Comparison of ENCODE assay signal across 9 cellular contexts in the genomic region with DNA sequence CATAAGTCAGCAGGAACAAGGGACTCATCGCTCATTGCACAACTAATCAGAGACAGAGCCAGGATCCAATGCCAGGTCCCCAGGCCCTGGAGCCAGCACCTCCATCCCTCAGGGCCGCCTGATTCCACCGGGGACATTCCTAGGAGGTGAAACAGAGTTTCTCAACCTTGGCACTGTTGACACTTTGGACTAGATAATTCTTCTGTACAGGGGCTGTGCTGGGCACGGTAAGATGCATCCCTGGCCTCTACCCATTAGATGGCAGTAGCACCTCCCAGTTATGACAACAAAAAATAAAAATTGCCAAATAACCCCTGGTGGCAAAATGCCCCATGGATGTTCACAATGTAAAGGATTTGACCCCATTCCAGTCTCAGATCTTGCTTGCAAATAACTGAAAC.
DNase-seq lines count a peak whose midpoint lies in the region; ATAC-seq, FAIRE-seq and TF ChIP-seq lines count a peak whose summit lies in the region.
"Had no signal": no experiment of that assay in that cellular context is flagged by ENCODE, and none has a peak within 500 bp of the region (broad histone marks: within the 10 kb centered on the region; RNA-seq: fewer than 3 reads in every experiment).

No MANE protein-coding gene starts in this region.

- H4K20me1 ChIP-seq in PC-9 (ENCODE audit: insufficient read depth): no peaks in the 10 kb centered on the region

- TF ChIP-seq CTCF in AG09309 (IDR thresholded peaks at IDR 0.05; ENCODE audit: control insufficient read depth, insufficient read depth, low read depth, low read length, missing control alignments): peak; percentile 25
- TF ChIP-seq CTCF in PC-9 (conservative IDR thresholded peaks at IDR 0.05): peak; percentile 57
- peak; percentile 44 for TF ChIP-seq CTCF in fibroblast of villous mesenchyme (IDR thresholded peaks at IDR 0.05; ENCODE audit: insufficient read depth, low read depth, low read length)
- no peak for TF ChIP-seq CTCF in sigmoid colon (IDR thresholded peaks at IDR 0.05)

- 62 to 75% methylated on average over 4 of the region's 4 CpGs for WGBS in sigmoid colon, 2 donors

- peak; percentile 71 for FAIRE-seq in GM12891 (lab: Jason Lieb, UNC)

- BruUV-seq in PC-9 (replicated peaks; lab: Mats Ljungman, UMichigan): no TSS peak

- H3K9me3 ChIP-seq in PC-9 (ENCODE audit: insufficient read depth, low read depth) (no peaks in the 10 kb centered on the region), sigmoid colon (peaks cover 0 to 3% (median 0%) of the 10 kb centered on the region in 4 donors)

- no peaks in the 10 kb centered on the region; the same call in 1 of the 2 replicates for H3K9me2 ChIP-seq in PC-9 (ENCODE audit: insufficient read depth)

- TF ChIP-seq EP300 in sigmoid colon (IDR thresholded peaks at IDR 0.05): no peak

- no peak overlapping the region for H3K4me3 ChIP-seq in AG09309 (ENCODE audit: control insufficient read depth, low read depth, low read length)
- H3K4me3 ChIP-seq in PC-9: no peak overlapping the region
- no peak overlapping the region for H3K4me3 ChIP-seq in fibroblast of villous mesenchyme (ENCODE audit: low read depth, low read length)
- H3K4me3 ChIP-seq in sigmoid colon: no peak overlapping the region

- CTCF ChIA-PET in PC-9 (lab: Charles Lee): no interaction called here

- H3K27me3 ChIP-seq in PC-9 (ENCODE audit: insufficient read depth, low read depth) (peaks cover 26% of the 10 kb centered on the region; the same call in 1 of the 2 replicates), sigmoid colon (no peaks in the 10 kb centered on the region)

- H3K4me1 ChIP-seq in PC-9 (replicated peaks; ENCODE audit: insufficient read depth) (no peaks in the 10 kb centered on the region), sigmoid colon (no peaks in the 10 kb centered on the region)

- H3K4me2 ChIP-seq in PC-9: no peak overlapping the region

- TF ChIP-seq POLR2A in GM12891 (IDR thresholded peaks at IDR 0.05; ENCODE audit: low read depth, low read length) (no peak), sigmoid colon (IDR thresholded peaks at IDR 0.05) (no peak)

- no peaks in the 10 kb centered on the region for H3K79me2 ChIP-seq in PC-9 (ENCODE audit: low read depth)

- H3K36me3 ChIP-seq in PC-9 (ENCODE audit: low read depth): no peaks in the 10 kb centered on the region
- H3K36me3 ChIP-seq in sigmoid colon: no peaks in the 10 kb centered on the region

- H3K27ac ChIP-seq in PC-9: no peak overlapping the region
- no peak overlapping the region for H3K27ac ChIP-seq in sigmoid colon

- H2AFZ ChIP-seq in PC-9: no peak overlapping the region

- H3F3A ChIP-seq in PC-9 (ENCODE audit: insufficient read depth, low read depth): no peaks in the 10 kb centered on the region

- POLR2A ChIA-PET in PC-9 (lab: Charles Lee; ENCODE audit: unreplicated experiment): no interaction called here

- DNase-seq in AG09309 (ENCODE audit: low read depth) (no peak), GM12891 (ENCODE audit: insufficient read length, low spot score) (no peak), PC-9 (no peak), fibroblast of villous mesenchyme (ENCODE audit: low read depth) (peak; percentile 6), sigmoid colon (no peak)
- no peak for DNase-seq in activated CD4-positive, CD25-positive, alpha-beta regulatory T cell (lab: John Stamatoyannopoulos, UW)
- DNase-seq: stimulated activated CD4-positive, alpha-beta T cell treated with anti-CD3 and anti-CD28 coated beads, Interleukin-12 subunit alpha, Interleukin-12 subunit beta, amount 100 ng/mL, for 4 hours had no signal

- intact Hi-C loops in PC-9 (cut with micrococcal nuclease; ENCODE audit: unreplicated experiment): no loop called here
- intact Hi-C loops in sigmoid colon (cut with DNase I): no loop called here

- ATAC-seq in GM21381 (IDR thresholded peaks at IDR 0.05; ENCODE audit: unreplicated experiment) (no peak), HG02938 (IDR thresholded peaks at IDR 0.05; ENCODE audit: unreplicated experiment) (no peak)

TF ChIP-seq in GM12891, 5 proteins besides CTCF, POLR2A, EP300 and RAD21:
- no peak for TF ChIP-seq TAF1 (IDR thresholded peaks at IDR 0.05; ENCODE audit: low read depth, low read length)
- no peak for TF ChIP-seq SPI1 (IDR thresholded peaks at IDR 0.05; ENCODE audit: low read depth, low read length)
- TF ChIP-seq POU2F2 (IDR thresholded peaks at IDR 0.05; ENCODE audit: low read depth, low read length): no peak
- TF ChIP-seq POLR2AphosphoS5 (IDR thresholded peaks at IDR 0.05; ENCODE audit: low read depth, low read length): no peak
- no peak for TF ChIP-seq PAX5 (IDR thresholded peaks at IDR 0.05; ENCODE audit: insufficient read depth, low read length, severe bottlenecking)

Comparison
In these comparisons a context has a peak if more than half of its experiments do, and no peak if none do; other contexts are left out.
1. CTCF ChIP-seq: peak in AG09309 (single experiment), PC-9 (single experiment) and fibroblast of villous mesenchyme (single experiment); none in sigmoid colon (0 of 4).